In genomic region chr7:139682136-139683013, GRCh38 we compare ENCODE assay signal across 8 cellular contexts.
A peak's percentile ranks its signal among the peaks of the same experiment; 100 is the strongest.
DNase-seq lines count a peak whose midpoint lies in the region; TF ChIP-seq lines count a peak whose summit lies in the region.

No MANE protein-coding gene starts in this region.

- no peaks in the 10 kb centered on the region for H3K27me3 ChIP-seq in MG63

- H3K36me3 ChIP-seq in MG63 = peaks cover 20% of the 10 kb centered on the region

- no peaks in the 10 kb centered on the region for H3K27me3 Mint-ChIP-seq in activated T-cell treated with anti-CD3 and anti-CD28 coated beads, Interleukin-2, amount 50 U/mL, for 24 hours
- H3K27me3 Mint-ChIP-seq in chondrocyte (ENCODE audit: low read depth) (no peaks in the 10 kb centered on the region), nephron progenitor cell (ENCODE audit: low read depth, poor library complexity) (peaks cover 2% of the 10 kb centered on the region)

- H3K4me3 ChIP-seq in MG63 = no peak overlapping the region

- peaks cover 63% of the 10 kb centered on the region for H3K36me3 Mint-ChIP-seq in activated T-cell treated with anti-CD3 and anti-CD28 coated beads, Interleukin-2, amount 50 U/mL, for 24 hours (ENCODE audit: low read depth)
- peaks cover 15% of the 10 kb centered on the region for H3K36me3 Mint-ChIP-seq in chondrocyte (ENCODE audit: low read depth)
- peaks cover 75% of the 10 kb centered on the region for H3K36me3 Mint-ChIP-seq in nephron progenitor cell (ENCODE audit: low read depth)

- no peak for TF ChIP-seq CTCF in chondrocyte (IDR thresholded peaks at IDR 0.05)
- no peak for TF ChIP-seq CTCF in nephron progenitor cell (IDR thresholded peaks at IDR 0.05)
- no peak for TF ChIP-seq CTCF in GM10266 (IDR thresholded peaks at IDR 0.05; ENCODE audit: control insufficient read depth, insufficient read depth, low read depth, missing control alignments)
- TF ChIP-seq CTCF in GM20000 (IDR thresholded peaks at IDR 0.05; ENCODE audit: extremely low read depth, missing control alignments) = no peak

- peak overlapping the region; percentile 98 for H3K27ac Mint-ChIP-seq in activated T-cell treated with anti-CD3 and anti-CD28 coated beads, Interleukin-2, amount 50 U/mL, for 24 hours
- H3K27ac Mint-ChIP-seq in chondrocyte (ENCODE audit: unreplicated experiment) (peak overlapping the region; percentile 98), nephron progenitor cell (peak overlapping the region; percentile 55)

- peak; percentile 62 for DNase-seq in activated T-cell treated with anti-CD3 and anti-CD28 coated beads, Interleukin-2, amount 50 U/mL, for 24 hours
- no peak for DNase-seq in activated T-cell treated with anti-CD3 and anti-CD28 coated beads, Interleukin-2, amount 50 U/mL, for 1 hour
- DNase-seq in MG63 (peak; percentile 89), chondrocyte (ENCODE audit: low spot score) (no peak), nephron progenitor cell (no peak), GM10266 (ENCODE audit: extremely low spot score) (no peak), GM20000 (ENCODE audit: low spot score) (no peak)
- no peak for DNase-seq in effector CD4-positive, alpha-beta T cell

- H3K4me3 Mint-ChIP-seq in activated T-cell treated with anti-CD3 and anti-CD28 coated beads, Interleukin-2, amount 50 U/mL, for 24 hours = peak overlapping the region; percentile 63
- no peak overlapping the region for H3K4me3 Mint-ChIP-seq in chondrocyte (ENCODE audit: unreplicated experiment)
- H3K4me3 Mint-ChIP-seq in nephron progenitor cell = no peak overlapping the region

- H3K9me3 Mint-ChIP-seq in activated T-cell treated with anti-CD3 and anti-CD28 coated beads, Interleukin-2, amount 50 U/mL, for 24 hours = peaks cover 11% of the 10 kb centered on the region
- H3K9me3 Mint-ChIP-seq in chondrocyte (ENCODE audit: low read depth) (peaks cover 9% of the 10 kb centered on the region), nephron progenitor cell (peaks cover 48% of the 10 kb centered on the region)

- peaks cover 14% of the 10 kb centered on the region for H3K9me3 ChIP-seq in MG63

- H3K4me1 Mint-ChIP-seq in activated T-cell treated with anti-CD3 and anti-CD28 coated beads, Interleukin-2, amount 50 U/mL, for 24 hours (ENCODE audit: low read depth) = peaks cover 80% of the 10 kb centered on the region
- H3K4me1 Mint-ChIP-seq in chondrocyte (ENCODE audit: low read depth) (peaks cover 66% of the 10 kb centered on the region), nephron progenitor cell (peaks cover 43% of the 10 kb centered on the region)

Comparison
In these comparisons a context has a peak if more than half of its experiments do, and no peak if none do; other contexts are left out.
1. DNase-seq: peak in activated T-cell treated with anti-CD3 and anti-CD28 coated beads, Interleukin-2, amount 50 U/mL, for 24 hours (single experiment) and MG63 (single experiment); none in activated T-cell treated with anti-CD3 and anti-CD28 coated beads, Interleukin-2, amount 50 U/mL, for 1 hour (single experiment), chondrocyte (single experiment), nephron progenitor cell (single experiment), GM10266 (single experiment), effector CD4-positive, alpha-beta T cell (single experiment) and GM20000 (single experiment).
2. Peak in every context shown above with its lines, with median percentiles within 50 percentile points of each other: H3K27ac Mint-ChIP-seq.